Comparison of ENCODE assay signal across 7 cellular contexts in the genomic region with DNA sequence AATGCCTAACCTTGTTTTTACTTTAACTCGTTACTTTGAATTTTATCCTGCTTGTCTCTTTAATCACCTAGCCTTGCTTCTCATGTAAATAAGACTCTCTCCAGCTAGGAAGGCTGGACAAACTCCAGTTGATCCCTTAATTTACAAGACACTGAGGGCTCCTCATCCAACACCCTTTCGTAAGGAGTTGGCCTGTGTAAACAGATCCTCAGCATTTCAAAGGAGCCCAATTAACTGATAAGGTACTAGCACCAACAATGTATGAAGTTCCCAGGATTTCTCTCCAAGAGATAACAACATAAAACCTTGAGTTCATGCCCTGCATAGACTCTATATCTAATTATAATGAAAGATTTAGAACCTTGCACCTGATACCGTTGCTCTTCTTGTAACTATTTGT.
A peak's percentile ranks its signal among the peaks of the same experiment; 100 is the strongest.
DNase-seq lines count a peak whose midpoint lies in the region; ATAC-seq and TF ChIP-seq lines count a peak whose summit lies in the region.
"Not testable (repeated sequence)": the region's sequence is repeated elsewhere in the genome, so short reads cannot be mapped to it uniquely, and the experiment has no call there.

No MANE protein-coding gene starts in this region.

- H4K20me1 ChIP-seq in H9 (ENCODE audit: control insufficient read depth, insufficient read depth, insufficient read length); neural progenitor cell (ENCODE audit: low read depth): not testable (repeated sequence)

- H3K79me2 ChIP-seq in H9 (ENCODE audit: insufficient read depth, low read length); neural progenitor cell (ENCODE audit: low read depth): not testable (repeated sequence)

- H3T11ph ChIP-seq in H9 (ENCODE audit: low read length) = not testable (repeated sequence)

- H3K9me3 ChIP-seq in Caco-2; H9 (ENCODE audit: control insufficient read depth, low read depth, low read length); endodermal cell (ENCODE audit: control insufficient read depth, low read length); iPS-20b (ENCODE audit: insufficient read depth, low read depth, low read length); neural progenitor cell (ENCODE audit: low read depth): not testable (repeated sequence)

- not testable (repeated sequence) for H3K4ac ChIP-seq in H9 (ENCODE audit: low read depth, low read length)

- H3F3A ChIP-seq in neural progenitor cell (ENCODE audit: low read depth) = peaks cover 15% of the 10 kb centered on the region

- no CpG with 5 or more reads among the region's 3 CpGs for WGBS in H9 (ENCODE audit: extremely low coverage, insufficient read length, low lambda C conversion rate)
- 5 to 6% methylated on average over 2 to 3 of the region's 3 CpGs for WGBS in endodermal cell (ENCODE audit: insufficient coverage in 1 of 2, insufficient read length in 1 of 2), 2 experiments

- intact Hi-C loops in Caco-2 (cut with micrococcal nuclease; ENCODE audit: unreplicated experiment) = not testable (repeated sequence)

- H3K36me3 ChIP-seq in Caco-2 (ENCODE audit: control insufficient read depth, insufficient read depth, low read length); endodermal cell (ENCODE audit: control insufficient read depth, insufficient read depth, low read length); iPS-20b (ENCODE audit: insufficient read depth, low read depth, low read length); neural progenitor cell: not testable (repeated sequence)

- not testable (repeated sequence) for H2BK12ac ChIP-seq in H9 (ENCODE audit: insufficient read length, low read depth, low read length)

- H3K36me3 Mint-ChIP-seq in Caco-2 (ENCODE audit: insufficient read depth, unreplicated experiment); H9 (ENCODE audit: insufficient read depth in 1 of 3, low read depth in 3 of 3); WTC11; endodermal cell (ENCODE audit: low read depth); neural progenitor cell: not testable (repeated sequence)

- not testable (repeated sequence) for H4K91ac ChIP-seq in H9 (ENCODE audit: insufficient read length, low read depth, low read length)

- CTCF ChIA-PET in Caco-2 (lab: Charles Lee) (interaction anchor here (0.7 kb wide), 1 partner anchor 9 kb away, joined by 3 read pairs; no protein-coding TSS in a partner anchor), WTC11 (lab: Charles Lee) (interaction anchor here (1.0 to 3.8 kb wide), 3 partner anchors 19 to 210 kb away, joined by 3 to 28 read pairs (median 3); no protein-coding TSS in a partner anchor)

- not testable (repeated sequence) for H3K9me3 Mint-ChIP-seq in Caco-2 (ENCODE audit: unreplicated experiment); WTC11; endodermal cell; neural progenitor cell
- H3K9me3 Mint-ChIP-seq in H9 = peaks cover 10 to 14% of the 10 kb centered on the region in 2 experiments

- not testable (repeated sequence) for H3K14ac ChIP-seq in H9 (ENCODE audit: insufficient read depth, low read length)

- peak overlapping the region; percentile 33 for H3K27ac Mint-ChIP-seq in Caco-2 (ENCODE audit: unreplicated experiment)
- H3K27ac Mint-ChIP-seq in H9 = peak overlapping the region in 1 of 3 experiments; percentile 60; a peak in 1 of 7 replicates
- not testable (repeated sequence) for H3K27ac Mint-ChIP-seq in WTC11, endodermal cell, neural progenitor cell

- H3K4me2 ChIP-seq in H9 (ENCODE audit: insufficient read depth, insufficient read length, low read length); neural progenitor cell: not testable (repeated sequence)

- H3K79me1 ChIP-seq in H9 (ENCODE audit: insufficient read depth, low read depth, low read length, poor library complexity, severe bottlenecking) = not testable (repeated sequence)

- not testable (repeated sequence) for H2BK5ac ChIP-seq in H9 (ENCODE audit: insufficient read length, low read length)

- H3K18ac ChIP-seq in H9 (ENCODE audit: insufficient read length, low read depth, low read length) = not testable (repeated sequence)

- DNase-seq in Caco-2 (peak; percentile 52 to 56), H9 (peak; percentile 59), LNCaP clone FGC (ENCODE audit: low read depth) (peak; percentile 66), endodermal cell (peak; percentile 72), neural progenitor cell (ENCODE audit: low spot score) (peak; percentile 20)
- not testable (repeated sequence) for DNase-seq in WTC11 (ENCODE audit: low spot score)

- not testable (repeated sequence) for H3K27me3 Mint-ChIP-seq in Caco-2 (ENCODE audit: insufficient read depth, unreplicated experiment)
- H3K27me3 Mint-ChIP-seq in H9 (ENCODE audit: low read depth) (peaks cover 98% of the 10 kb centered on the region), WTC11 (ENCODE audit: low read depth) (peaks cover 98% of the 10 kb centered on the region), endodermal cell (ENCODE audit: insufficient read depth) (peaks cover 92% of the 10 kb centered on the region), neural progenitor cell (ENCODE audit: insufficient read depth, low read depth) (peaks cover 10% of the 10 kb centered on the region)

- not testable (repeated sequence) for H3K27me3 ChIP-seq in Caco-2 (replicated peaks; ENCODE audit: control insufficient read depth, insufficient read depth, low read length)
- H3K27me3 ChIP-seq in H9 (ENCODE audit: insufficient read depth, low read length) (peaks cover 78% of the 10 kb centered on the region), endodermal cell (ENCODE audit: control insufficient read depth, insufficient read depth, low read length, poor library complexity, severe bottlenecking) (peaks cover 67% of the 10 kb centered on the region), iPS-20b (ENCODE audit: insufficient read depth, low read length) (peaks cover 99% of the 10 kb centered on the region), neural progenitor cell (peaks cover 47% of the 10 kb centered on the region)

- TF ChIP-seq CTCF in Caco-2 (IDR thresholded peaks at IDR 0.05; ENCODE audit: insufficient read depth in 1 of 2, low read depth in 1 of 2, low read length in 1 of 2, severe bottlenecking in 1 of 2, unreplicated experiment in 1 of 2); H9 (conservative IDR thresholded peaks at IDR 0.05); LNCaP clone FGC (IDR thresholded peaks at IDR 0.05; ENCODE audit: control insufficient read depth, extremely low read depth, insufficient read depth); WTC11 (IDR thresholded peaks at IDR 0.05); endodermal cell (conservative IDR thresholded peaks at IDR 0.05); neural progenitor cell (IDR thresholded peaks at IDR 0.05): not testable (repeated sequence)

- not testable (repeated sequence) for H3K23ac ChIP-seq in H9 (ENCODE audit: insufficient read length, low read depth, low read length)

- H2AFZ ChIP-seq in H9 (ENCODE audit: low read length); neural progenitor cell (replicated peaks): not testable (repeated sequence)

- H2BK120ac ChIP-seq in H9 (ENCODE audit: low read depth, low read length, poor library complexity, severe bottlenecking) = not testable (repeated sequence)

- not testable (repeated sequence) for H3K23me2 ChIP-seq in H9 (ENCODE audit: insufficient read length, low read depth, low read length, poor library complexity, severe bottlenecking)

- H3K4me1 Mint-ChIP-seq in Caco-2 (ENCODE audit: low read depth, unreplicated experiment) (peaks cover 16% of the 10 kb centered on the region), H9 (peaks cover 28 to 54% of the 10 kb centered on the region in 2 experiments), WTC11 (peaks cover 22% of the 10 kb centered on the region), endodermal cell (peaks cover 50% of the 10 kb centered on the region)
- not testable (repeated sequence) for H3K4me1 Mint-ChIP-seq in neural progenitor cell

- peak; percentile 82 for ATAC-seq in WTC11

- H2BK20ac ChIP-seq in H9 (ENCODE audit: low read depth, low read length, poor library complexity, severe bottlenecking) = not testable (repeated sequence)

- POLR2A ChIA-PET in Caco-2 (lab: Charles Lee); WTC11 (lab: Charles Lee): not testable (repeated sequence)

- not testable (repeated sequence) for H3K4me3 ChIP-seq in Caco-2 (ENCODE audit: low read depth, low read length); LNCaP clone FGC (ENCODE audit: low read depth, low read length); neural progenitor cell
- H3K4me3 ChIP-seq in endodermal cell (ENCODE audit: low read length) (peak overlapping the region; percentile 28), iPS-20b (ENCODE audit: low read length) (0 out of 2 replicates have a peak overlapping the region, but pooled peaks have one; percentile 19)

- H4K8ac ChIP-seq in H9 (replicated peaks; ENCODE audit: insufficient read length, low read depth, low read length) = not testable (repeated sequence)

- not testable (repeated sequence) for H3K27ac ChIP-seq in H9 (ENCODE audit: insufficient read length, low read depth, low read length); endodermal cell (ENCODE audit: low read depth, low read length); iPS-20b (ENCODE audit: low read length); neural progenitor cell

- H3K4me1 ChIP-seq in Caco-2; H9 (ENCODE audit: insufficient read depth, low read length); iPS-20b (ENCODE audit: insufficient read depth, low read length); neural progenitor cell: not testable (repeated sequence)
- peaks cover 11% of the 10 kb centered on the region for H3K4me1 ChIP-seq in endodermal cell (ENCODE audit: control insufficient read depth, insufficient read depth, low read length)

- H3K9ac ChIP-seq in H9 (ENCODE audit: extremely low read depth, insufficient read length, low read length); endodermal cell (ENCODE audit: extremely low read depth, low read length, poor library complexity, severe bottlenecking); iPS-20b (ENCODE audit: low read depth, low read length); neural progenitor cell: not testable (repeated sequence)

- H2AK5ac ChIP-seq in H9 (ENCODE audit: insufficient read length, low read length) = not testable (repeated sequence)

- not testable (repeated sequence) for H4K5ac ChIP-seq in H9 (ENCODE audit: insufficient read length, low read depth, low read length)

- not testable (repeated sequence) for H3K56ac ChIP-seq in H9 (ENCODE audit: insufficient read length, low read depth, low read length)

- not testable (repeated sequence) for BruUV-seq in Caco-2 (replicated peaks; lab: Mats Ljungman, UMichigan)

- H2BK15ac ChIP-seq in H9 (ENCODE audit: low read depth, low read length) = not testable (repeated sequence)

- H3K4me3 Mint-ChIP-seq in Caco-2 (ENCODE audit: unreplicated experiment); WTC11; neural progenitor cell: not testable (repeated sequence)
- peak overlapping the region in 1 of 2 experiments; percentile 57; a peak in 2 of 5 replicates for H3K4me3 Mint-ChIP-seq in H9
- peak overlapping the region; percentile 17 for H3K4me3 Mint-ChIP-seq in endodermal cell
